Comparison of ENCODE assay signal across 25 cellular contexts in genomic region chr21:21213297-21213696, GRCh38.
"Had no signal": no experiment of that assay in that cellular context is flagged by ENCODE, and none has a peak within 500 bp of the region (broad histone marks: within the 10 kb centered on the region; RNA-seq: fewer than 3 reads in every experiment).

No MANE protein-coding gene starts in this region.

- H3K4me3 ChIP-seq: colonic mucosa, esophagus squamous epithelium, gastroesophageal sphincter, heart left ventricle, hepatocyte, left lung, neural progenitor cell, prostate gland, right atrium auricular region, smooth muscle cell, stomach, thyroid gland, vagina had no signal

- DNase-seq: colonic mucosa; dermis blood vessel endothelial cell; effector memory CD4-positive, alpha-beta T cell; esophagus squamous epithelium; foreskin keratinocyte; heart left ventricle; left cardiac atrium; left lung; mammary epithelial cell; mesendoderm; midbrain; naive thymus-derived CD4-positive, alpha-beta T cell; stimulated activated CD4-positive, alpha-beta T cell treated with anti-CD3 and anti-CD28 coated beads, Interleukin-12 subunit alpha, Interleukin-12 subunit beta, amount 100 ng/mL, for 4 hours; stimulated activated CD4-positive, alpha-beta T cell treated with anti-CD3 and anti-CD28 coated beads, Interleukin-2, amount 100 ng/mL, for 24 hours; stimulated activated CD4-positive, alpha-beta T cell treated with anti-CD3 and anti-CD28 coated beads, Interleukin-4, amount 100 ng/mL, for 24 hours; stimulated activated naive CD4-positive, alpha-beta T cell treated with Interleukin-2 at 50 U/mL for 16 hours; stomach; thyroid gland had no signal
